Comparison of ENCODE assay signal across 32 cellular contexts in the genomic region with DNA sequence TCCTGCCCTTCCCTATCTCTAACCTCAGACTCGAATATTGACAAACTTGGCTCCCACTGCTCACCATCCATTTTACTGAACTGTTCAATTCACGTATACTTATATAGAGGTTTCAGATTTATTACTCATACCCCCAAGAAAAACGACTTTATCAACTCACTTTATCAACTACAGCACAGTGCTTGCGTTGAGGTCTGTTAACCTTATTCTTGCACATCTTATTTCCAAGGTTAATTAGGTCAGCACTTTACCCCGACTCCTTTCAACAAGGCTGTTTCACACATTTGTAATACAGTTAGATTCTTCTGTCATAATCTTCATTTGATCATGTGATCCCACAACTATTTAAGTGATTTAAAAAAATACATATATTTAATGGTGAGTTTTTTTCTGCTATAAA.
DNase-seq lines count a peak whose midpoint lies in the region; ATAC-seq, FAIRE-seq and TF ChIP-seq lines count a peak whose summit lies in the region.
"Had no signal": no experiment of that assay in that cellular context is flagged by ENCODE, and none has a peak within 500 bp of the region (broad histone marks: within the 10 kb centered on the region; RNA-seq: fewer than 3 reads in every experiment).

No MANE protein-coding gene starts in this region.

- DNase-seq in activated T-cell treated with anti-CD3 and anti-CD28 coated beads, Interleukin-2, amount 50 U/mL, for 24 hours = no peak
- DNase-seq in activated T-cell treated with anti-CD3 and anti-CD28 coated beads, Interleukin-2, amount 50 U/mL, for 48 hours = no peak
- DNase-seq in Calu3 (no peak), K562 (ENCODE audit: extremely low read depth in 1 of 4, low spot score in 3 of 4) (no peak), testis (no peak), T1000 (lab: John Stamatoyannopoulos, UW) (no peak), occipital lobe (lab: John Stamatoyannopoulos, UW) (no peak)
- no peak for DNase-seq in T-helper 2 cell treated with Interferon-gamma antibody and Interleukin-4, amounts not matched to agents 5 μg/mL and 100 μg/mL, for 36 hours (ENCODE audit: low spot score)
- DNase-seq: AML-193; Caco-2; CD8-positive, alpha-beta T cell; DMS 273 treated with DMSO at 0.1 percent for 48 hours; DMS79; EL; GDM1; GOT3; HCEC 1CT; NCI-H1048; NCI-H1417 treated with DMSO at 0.1 percent for 48 hours; NCI-H1694 treated with DMSO at 0.1 percent for 48 hours; NCI-H2081; NCI-H2171; NCI-H226; NCI-H510A; NCI-H69; SHP77 had no signal

- H3K9me3 Mint-ChIP-seq in activated T-cell treated with anti-CD3 and anti-CD28 coated beads, Interleukin-2, amount 50 U/mL, for 24 hours = no peaks in the 10 kb centered on the region
- H3K9me3 Mint-ChIP-seq in Calu3 (ENCODE audit: low read depth, unreplicated experiment) = no peaks in the 10 kb centered on the region
- peaks cover 12% of the 10 kb centered on the region for H3K9me3 Mint-ChIP-seq in T-helper 2 cell treated with Interferon-gamma antibody and Interleukin-4, amounts not matched to agents 5 μg/mL and 100 μg/mL, for 36 hours
- H3K9me3 Mint-ChIP-seq: CD8-positive, alpha-beta T cell; IgD-negative memory B cell had no signal

- intact Hi-C loops in Calu3 (cut with micrococcal nuclease; ENCODE audit: unreplicated experiment) (loop anchor here (5.0 to 10.0 kb wide), 3 partner anchors 236 to 386 kb away; partner anchors contain the start of gene AGR2), K562 (cut with micrococcal nuclease) (loop anchor here (10.0 kb wide), 1 partner anchor 131 kb away; no protein-coding TSS in a partner anchor), testis (cut with DNase I; ENCODE audit: low total_unique reads) (no loop called here)

- CTCF ChIA-PET in Calu3 (lab: Charles Lee) (no interaction called here), K562 (lab: Yijun Ruan, JAX; ENCODE audit: low intra/inter-chr PET ratio) (no interaction called here)

- in situ Hi-C loops in K562 (cut with MboI) = no loop called here

- TF ChIP-seq RAD21 in K562 (CRISPR knock-in tag; conservative IDR thresholded peaks at IDR 0.05 in 1 of 2, IDR thresholded peaks at IDR 0.05 in 1 of 2) = no peak

- TF ChIP-seq CTCF in Calu3 (IDR thresholded peaks at IDR 0.05; ENCODE audit: unreplicated experiment) (no peak), K562 (IDR thresholded peaks at IDR 0.05 in 2 of 3, conservative IDR thresholded peaks at IDR 0.05 in 1 of 3; ENCODE audit: insufficient read depth in 2 of 3, low read depth in 1 of 3, low read length in 3 of 3) (no peak), testis (IDR thresholded peaks at IDR 0.05) (no peak)

- POLR2A ChIA-PET in K562 (lab: Yijun Ruan, JAX) = no interaction called here

- H3K9me3 ChIP-seq in K562 (replicated peaks; ENCODE audit: control insufficient read depth, insufficient read depth, low read depth, low read length) (no peaks in the 10 kb centered on the region), testis (no peaks in the 10 kb centered on the region)
- H3K9me3 ChIP-seq: A549; BLaER1 treated with 17β-estradiol and CSF1 and Interleukin-3, amounts not matched to agents 10 nM and 100 nM; Caco-2 had no signal

- no peak overlapping the region for H3K9ac ChIP-seq in K562 (ENCODE audit: insufficient read depth in 1 of 2, low read depth in 2 of 2, low read length in 2 of 2)
- H3K9ac ChIP-seq: BLaER1 treated with 17β-estradiol and CSF1 and Interleukin-3, amounts not matched to agents 10 nM and 100 nM had no signal

- BruUV-seq in Calu3 (replicated peaks; lab: Mats Ljungman, UMichigan) (no TSS peak), K562 (replicated peaks; lab: Mats Ljungman, UMichigan) (no TSS peak)

- H3K27ac ChIP-seq in K562 (ENCODE audit: extremely low read depth, low read depth, low read length) = no peak overlapping the region
- no peak overlapping the region for H3K27ac ChIP-seq in testis
- H3K27ac ChIP-seq: A549; BLaER1 treated with 17β-estradiol and CSF1 and Interleukin-3, amounts not matched to agents 10 nM and 100 nM; RWPE1 had no signal

- no peak for FAIRE-seq in K562 (lab: Jason Lieb, UNC)
- FAIRE-seq: A549, GM12878 had no signal

- H3K36me3 Mint-ChIP-seq in activated T-cell treated with anti-CD3 and anti-CD28 coated beads, Interleukin-2, amount 50 U/mL, for 24 hours (ENCODE audit: low read depth) = no peaks in the 10 kb centered on the region
- H3K36me3 Mint-ChIP-seq in Calu3 (ENCODE audit: insufficient read depth, unreplicated experiment) = peaks cover 45% of the 10 kb centered on the region
- H3K36me3 Mint-ChIP-seq in T-helper 2 cell treated with Interferon-gamma antibody and Interleukin-4, amounts not matched to agents 5 μg/mL and 100 μg/mL, for 36 hours (ENCODE audit: low read depth) = peaks cover 26% of the 10 kb centered on the region
- H3K36me3 Mint-ChIP-seq: CD8-positive, alpha-beta T cell had no signal

- no peak for TF ChIP-seq EP300 in K562 (IDR thresholded peaks at IDR 0.05; ENCODE audit: low read length)

- peaks cover 63% of the 10 kb centered on the region for H3K4me1 Mint-ChIP-seq in activated T-cell treated with anti-CD3 and anti-CD28 coated beads, Interleukin-2, amount 50 U/mL, for 24 hours (ENCODE audit: low read depth)
- H3K4me1 Mint-ChIP-seq in Calu3 (ENCODE audit: low read depth, unreplicated experiment) = peaks cover 81% of the 10 kb centered on the region
- peaks cover 64% of the 10 kb centered on the region for H3K4me1 Mint-ChIP-seq in T-helper 2 cell treated with Interferon-gamma antibody and Interleukin-4, amounts not matched to agents 5 μg/mL and 100 μg/mL, for 36 hours (ENCODE audit: low read depth)

- no peaks in the 10 kb centered on the region for H3K9me1 ChIP-seq in K562 (ENCODE audit: control insufficient read depth, insufficient read depth, low read length)

- no peaks in the 10 kb centered on the region for H4K20me1 ChIP-seq in K562 (replicated peaks; ENCODE audit: control insufficient read depth, insufficient read depth, low read length)
- H4K20me1 ChIP-seq: BLaER1 treated with 17β-estradiol and CSF1 and Interleukin-3, amounts not matched to agents 10 nM and 100 nM had no signal

- TF ChIP-seq POLR2A in K562 (conservative IDR thresholded peaks at IDR 0.05) (no peak), testis (IDR thresholded peaks at IDR 0.05) (no peak)

- H3K27me3 Mint-ChIP-seq in activated T-cell treated with anti-CD3 and anti-CD28 coated beads, Interleukin-2, amount 50 U/mL, for 24 hours = peaks cover 2% of the 10 kb centered on the region
- H3K27me3 Mint-ChIP-seq in Calu3 (ENCODE audit: unreplicated experiment) = no peaks in the 10 kb centered on the region
- no peaks in the 10 kb centered on the region for H3K27me3 Mint-ChIP-seq in T-helper 2 cell treated with Interferon-gamma antibody and Interleukin-4, amounts not matched to agents 5 μg/mL and 100 μg/mL, for 36 hours (ENCODE audit: low read depth)
- H3K27me3 Mint-ChIP-seq: IgD-negative memory B cell had no signal

- H3K4me1 ChIP-seq in K562 (replicated peaks in 1 of 2; ENCODE audit: control insufficient read depth in 2 of 2, insufficient read depth in 2 of 2, low read length in 2 of 2) (no peaks in the 10 kb centered on the region), testis (no peaks in the 10 kb centered on the region)

- H3K36me3 ChIP-seq in K562 (ENCODE audit: control insufficient read depth, insufficient read depth, low read length) (no peaks in the 10 kb centered on the region), testis (ENCODE audit: low read depth, missing control alignments) (no peaks in the 10 kb centered on the region)
- H3K36me3 ChIP-seq: BLaER1 treated with 17β-estradiol and CSF1 and Interleukin-3, amounts not matched to agents 10 nM and 100 nM had no signal

- H3K4me3 Mint-ChIP-seq in activated T-cell treated with anti-CD3 and anti-CD28 coated beads, Interleukin-2, amount 50 U/mL, for 24 hours = no peak overlapping the region
- H3K4me3 Mint-ChIP-seq in Calu3 (ENCODE audit: low read depth, unreplicated experiment) = peak overlapping the region; percentile 70
- H3K4me3 Mint-ChIP-seq in T-helper 2 cell treated with Interferon-gamma antibody and Interleukin-4, amounts not matched to agents 5 μg/mL and 100 μg/mL, for 36 hours = peak overlapping the region; percentile 6
- H3K4me3 Mint-ChIP-seq: CD8-positive, alpha-beta T cell; IgD-negative memory B cell had no signal

- H3K79me2 ChIP-seq in K562 (ENCODE audit: control insufficient read depth, insufficient read depth, low read length) = no peaks in the 10 kb centered on the region

- ATAC-seq in K562 = no peak
- ATAC-seq: A549; CD8-positive, alpha-beta T cell; GM12878; Panc1 had no signal

- H3K27me3 ChIP-seq in K562 (ENCODE audit: control insufficient read depth in 2 of 2, insufficient read depth in 2 of 2, low read length in 2 of 2) (no peaks in the 10 kb centered on the region), testis (no peaks in the 10 kb centered on the region)
- H3K27me3 ChIP-seq: BLaER1 treated with 17β-estradiol and CSF1 and Interleukin-3, amounts not matched to agents 10 nM and 100 nM had no signal

- 8% methylated on average over 5 of the region's 5 CpGs for WGBS in K562 (ENCODE audit: insufficient coverage, low coverage, missing lambda C conversion rate)
- WGBS in testis, 2 donors = 66 to 82% methylated on average over 5 of the region's 5 CpGs

- H3K27ac Mint-ChIP-seq in activated T-cell treated with anti-CD3 and anti-CD28 coated beads, Interleukin-2, amount 50 U/mL, for 24 hours = peak overlapping the region; percentile 24
- peak overlapping the region; percentile 100 for H3K27ac Mint-ChIP-seq in Calu3 (ENCODE audit: unreplicated experiment)
- peak overlapping the region; percentile 84 for H3K27ac Mint-ChIP-seq in T-helper 2 cell treated with Interferon-gamma antibody and Interleukin-4, amounts not matched to agents 5 μg/mL and 100 μg/mL, for 36 hours
- H3K27ac Mint-ChIP-seq: CD8-positive, alpha-beta T cell; IgD-negative memory B cell had no signal

- H3K4me2 ChIP-seq in K562 (ENCODE audit: insufficient read depth, low read length) = no peak overlapping the region
- H3K4me2 ChIP-seq: A549; BLaER1 treated with 17β-estradiol and CSF1 and Interleukin-3, amounts not matched to agents 10 nM and 100 nM had no signal

- H3K4me3 ChIP-seq in K562 (no peak overlapping the region), testis (no peak overlapping the region)
- H3K4me3 ChIP-seq: A549; BLaER1 treated with 17β-estradiol and CSF1 and Interleukin-3, amounts not matched to agents 10 nM and 100 nM; GM12878 had no signal

- H2AFZ ChIP-seq in K562 (ENCODE audit: low read depth, low read length) = no peak overlapping the region

TF ChIP-seq in K562, 482 proteins besides CTCF, POLR2A, EP300 and RAD21 (continues in another document):
- no peak for TF ChIP-seq KDM4B (IDR thresholded peaks at IDR 0.05; ENCODE audit: borderline replicate concordance in 2 of 2, low read depth in 1 of 2)

Comparison
In these comparisons a context has a peak if more than half of its experiments do, and no peak if none do; other contexts are left out.
1. H3K27ac Mint-ChIP-seq: peak in every context shown above with its lines; median percentile 100 in Calu3; 84 in T-helper 2 cell treated with Interferon-gamma antibody and Interleukin-4, amounts not matched to agents 5 μg/mL and 100 μg/mL, for 36 hours; 24 in activated T-cell treated with anti-CD3 and anti-CD28 coated beads, Interleukin-2, amount 50 U/mL, for 24 hours.